8 cellular contexts compared by ENCODE assay signal in genomic region chr11:77113382-77114088, GRCh38. TPM values are rescaled to one million over a fixed set of nuclear protein-coding genes. Genes with fewer than 3 reads are reported as not detected.
A peak's percentile ranks its signal among the peaks of the same experiment; 100 is the strongest.
DNase-seq lines count a peak whose midpoint lies in the region; ATAC-seq and TF ChIP-seq lines count a peak whose summit lies in the region.

No MANE protein-coding gene starts in this region.

- no peak for ATAC-seq in activated T-cell treated with anti-CD3 and anti-CD28 coated beads, Interleukin-2, amount 50 U/mL, for 72 hours (replicated peaks in 1 of 2)
- no peak for ATAC-seq in GM21825 (IDR thresholded peaks at IDR 0.05; ENCODE audit: unreplicated experiment)

- H3K27me3 Mint-ChIP-seq in activated T-cell treated with anti-CD3 and anti-CD28 coated beads, Interleukin-2, amount 50 U/mL, for 72 hours (ENCODE audit: low read depth): no peaks in the 10 kb centered on the region
- no peaks in the 10 kb centered on the region for H3K27me3 Mint-ChIP-seq in nephron (ENCODE audit: low read depth)

- no peak overlapping the region for H3K4me3 ChIP-seq in brain microvascular endothelial cell (ENCODE audit: low read depth, low read length)

- no peaks in the 10 kb centered on the region for H3K4me1 Mint-ChIP-seq in activated T-cell treated with anti-CD3 and anti-CD28 coated beads, Interleukin-2, amount 50 U/mL, for 72 hours (ENCODE audit: low read depth)
- peaks cover 13% of the 10 kb centered on the region for H3K4me1 Mint-ChIP-seq in nephron

- H3K9me3 Mint-ChIP-seq in activated T-cell treated with anti-CD3 and anti-CD28 coated beads, Interleukin-2, amount 50 U/mL, for 72 hours: no peaks in the 10 kb centered on the region
- no peaks in the 10 kb centered on the region for H3K9me3 Mint-ChIP-seq in nephron

- H3K27ac ChIP-seq in brain microvascular endothelial cell: no peak overlapping the region

- DNase-seq in activated T-cell treated with anti-CD3 and anti-CD28 coated beads, Interleukin-2, amount 50 U/mL, for 72 hours: peak; percentile 15 to 36
- no peak for DNase-seq in activated T-cell treated with anti-CD3 and anti-CD28 coated beads, Interleukin-2, amount 50 U/mL, for 1 hour
- DNase-seq in NAMALWA (ENCODE audit: low spot score) (peak; percentile 46), brain microvascular endothelial cell (no peak), NCI-H1417 treated with DMSO at 0.1 percent for 48 hours (lab: John Stamatoyannopoulos, UW) (no peak)
- no peak for DNase-seq in stimulated activated naive CD4-positive, alpha-beta T cell treated with Interleukin-2 at 50 U/mL for 16 hours (lab: John Stamatoyannopoulos, UW)

- in situ Hi-C loops in brain microvascular endothelial cell (cut with HindIII; ENCODE audit: low pct_ligation_motif_present, low sequenced_read_pairs): no loop called here

- H3K36me3 Mint-ChIP-seq in activated T-cell treated with anti-CD3 and anti-CD28 coated beads, Interleukin-2, amount 50 U/mL, for 72 hours (ENCODE audit: insufficient read depth in 2 of 2): no peaks in the 10 kb centered on the region
- H3K36me3 Mint-ChIP-seq in nephron (ENCODE audit: low read depth): peaks cover 5% of the 10 kb centered on the region

- no peaks in the 10 kb centered on the region for H3K27me3 ChIP-seq in brain microvascular endothelial cell (replicated peaks)

- H3K36me3 ChIP-seq in brain microvascular endothelial cell (replicated peaks): peaks cover 2% of the 10 kb centered on the region

- peak; percentile 87 for TF ChIP-seq CTCF in brain microvascular endothelial cell (IDR thresholded peaks at IDR 0.05; ENCODE audit: low read depth, low read length, missing control alignments)
- TF ChIP-seq CTCF in nephron (IDR thresholded peaks at IDR 0.05; ENCODE audit: unreplicated experiment in 3 of 3): peak; percentile 51 to 58 (median 53)

- H3K4me3 Mint-ChIP-seq in activated T-cell treated with anti-CD3 and anti-CD28 coated beads, Interleukin-2, amount 50 U/mL, for 72 hours: no peak overlapping the region
- no peak overlapping the region for H3K4me3 Mint-ChIP-seq in nephron

- no peak overlapping the region for H3K27ac Mint-ChIP-seq in activated T-cell treated with anti-CD3 and anti-CD28 coated beads, Interleukin-2, amount 50 U/mL, for 72 hours
- H3K27ac Mint-ChIP-seq in nephron: no peak overlapping the region

RNA-seq across cellular contexts. Expression of gene OMP, which starts 10.9 kb away (rescaled TPM):
- not detected for total RNA-seq in activated T-cell treated with anti-CD3 and anti-CD28 coated beads, Interleukin-2, amount 50 U/mL, for 72 hours

RNA-seq across cellular contexts. Expression of gene MYO7A, which starts 14.5 kb away (rescaled TPM):
- under 1 TPM; 0.29 to 0.42 TPM for total RNA-seq in activated T-cell treated with anti-CD3 and anti-CD28 coated beads, Interleukin-2, amount 50 U/mL, for 72 hours

RNA-seq across cellular contexts. Expression of gene CAPN5, which starts 46.8 kb away (rescaled TPM):
- total RNA-seq in activated T-cell treated with anti-CD3 and anti-CD28 coated beads, Interleukin-2, amount 50 U/mL, for 72 hours: 1 to 10 TPM; 1.0 to 1.1 TPM

Comparison
In these comparisons a context has a peak if more than half of its experiments do, and no peak if none do; other contexts are left out.
1. DNase-seq: peak in activated T-cell treated with anti-CD3 and anti-CD28 coated beads, Interleukin-2, amount 50 U/mL, for 72 hours (2 of 2) and NAMALWA (single experiment); none in activated T-cell treated with anti-CD3 and anti-CD28 coated beads, Interleukin-2, amount 50 U/mL, for 1 hour (single experiment), brain microvascular endothelial cell (single experiment), NCI-H1417 treated with DMSO at 0.1 percent for 48 hours (single experiment) and stimulated activated naive CD4-positive, alpha-beta T cell treated with Interleukin-2 at 50 U/mL for 16 hours (single experiment).